Comparison of ENCODE assay signal across 20 cellular contexts in genomic region chr1:53560572-53561487, GRCh38.
A peak's percentile ranks its signal among the peaks of the same experiment; 100 is the strongest.
DNase-seq lines count a peak whose midpoint lies in the region; ATAC-seq and TF ChIP-seq lines count a peak whose summit lies in the region.
"Had no signal": no experiment of that assay in that cellular context is flagged by ENCODE, and none has a peak within 500 bp of the region (broad histone marks: within the 10 kb centered on the region; RNA-seq: fewer than 3 reads in every experiment).

No MANE protein-coding gene starts in this region.

- H3K79me2 ChIP-seq in smooth muscle cell (ENCODE audit: low read depth) = no peaks in the 10 kb centered on the region
- H3K79me2 ChIP-seq: parathyroid adenoma had no signal

- no peaks in the 10 kb centered on the region for H3K9me3 Mint-ChIP-seq in activated CD4-positive, alpha-beta memory T cell treated with anti-CD3 and anti-CD28 coated beads for 36 hours
- H3K9me3 Mint-ChIP-seq in activated CD4-positive, alpha-beta memory T cell treated with anti-CD3 and anti-CD28 coated beads, Interleukin-2, amount 10 ng/mL, durations not matched to agents 7 days and 5 days = no peaks in the 10 kb centered on the region
- no peaks in the 10 kb centered on the region for H3K9me3 Mint-ChIP-seq in activated CD8-positive, alpha-beta T cell treated with anti-CD3 and anti-CD28 coated beads, Interleukin-2, amount 10 ng/mL, durations not matched to agents 7 days and 5 days (ENCODE audit: insufficient read depth)
- H3K9me3 Mint-ChIP-seq: endodermal cell; stimulated activated naive CD8-positive, alpha-beta T cell treated with anti-CD3 and anti-CD28 coated beads, Interleukin-15, amount 100 ng/mL, for 72 hours; T-helper 1 cell treated with Interleukin-12 subunit alpha and Interleukin-12 subunit beta and Interleukin-4 antibody, amounts not matched to agents 30 μg/mL and 1 μg/mL, for 36 hours had no signal

- H3K27me3 Mint-ChIP-seq in activated CD4-positive, alpha-beta memory T cell treated with anti-CD3 and anti-CD28 coated beads for 36 hours = peaks cover 18% of the 10 kb centered on the region
- peaks cover 24% of the 10 kb centered on the region for H3K27me3 Mint-ChIP-seq in activated CD4-positive, alpha-beta memory T cell treated with anti-CD3 and anti-CD28 coated beads, Interleukin-2, amount 10 ng/mL, durations not matched to agents 7 days and 5 days
- peaks cover 23% of the 10 kb centered on the region for H3K27me3 Mint-ChIP-seq in activated CD8-positive, alpha-beta T cell treated with anti-CD3 and anti-CD28 coated beads, Interleukin-2, amount 10 ng/mL, durations not matched to agents 7 days and 5 days (ENCODE audit: low read depth)

- H3K9me3 ChIP-seq in smooth muscle cell (replicated peaks; ENCODE audit: low read depth) = no peaks in the 10 kb centered on the region
- H3K9me3 ChIP-seq: A549; BLaER1 treated with 17β-estradiol and CSF1 and Interleukin-3, amounts not matched to agents 10 nM and 100 nM; upper lobe of left lung had no signal

- peaks cover 12% of the 10 kb centered on the region for H3K4me1 Mint-ChIP-seq in activated CD4-positive, alpha-beta memory T cell treated with anti-CD3 and anti-CD28 coated beads for 36 hours (ENCODE audit: low read depth)
- peaks cover 12% of the 10 kb centered on the region for H3K4me1 Mint-ChIP-seq in activated CD4-positive, alpha-beta memory T cell treated with anti-CD3 and anti-CD28 coated beads, Interleukin-2, amount 10 ng/mL, durations not matched to agents 7 days and 5 days
- peaks cover 14% of the 10 kb centered on the region for H3K4me1 Mint-ChIP-seq in activated CD8-positive, alpha-beta T cell treated with anti-CD3 and anti-CD28 coated beads, Interleukin-2, amount 10 ng/mL, durations not matched to agents 7 days and 5 days (ENCODE audit: low read depth)
- H3K4me1 Mint-ChIP-seq: endodermal cell, naive B cell had no signal

- 82% methylated on average over 14 of the region's 14 CpGs for WGBS in smooth muscle cell (ENCODE audit: low lambda C conversion rate)

- POLR2A ChIA-PET in activated CD4-positive, alpha-beta memory T cell treated with anti-CD3 and anti-CD28 coated beads for 36 hours (lab: Charles Lee) = no interaction called here
- POLR2A ChIA-PET in activated CD4-positive, alpha-beta memory T cell treated with anti-CD3 and anti-CD28 coated beads, Interleukin-2, amount 10 ng/mL, durations not matched to agents 7 days and 5 days (lab: Charles Lee) = no interaction called here
- POLR2A ChIA-PET in HEK293T (lab: Yijun Ruan, JAX) = no interaction called here
- POLR2A ChIA-PET in activated CD8-positive, alpha-beta T cell treated with anti-CD3 and anti-CD28 coated beads, Interleukin-2, amount 10 ng/mL, durations not matched to agents 7 days and 5 days (lab: Charles Lee) = interaction anchor here (0.7 kb wide), 1 partner anchor 9 kb away, joined by 3 read pairs; no protein-coding TSS in a partner anchor

- H3K4me3 ChIP-seq in smooth muscle cell = no peak overlapping the region
- H3K4me3 ChIP-seq: A549; BLaER1 treated with 17β-estradiol and CSF1 and Interleukin-3, amounts not matched to agents 10 nM and 100 nM; upper lobe of left lung had no signal

- no peak overlapping the region for H3K9ac ChIP-seq in smooth muscle cell (ENCODE audit: low read depth)
- H3K9ac ChIP-seq: BLaER1 treated with 17β-estradiol and CSF1 and Interleukin-3, amounts not matched to agents 10 nM and 100 nM; parathyroid adenoma had no signal

- H3K27ac Mint-ChIP-seq in activated CD4-positive, alpha-beta memory T cell treated with anti-CD3 and anti-CD28 coated beads for 36 hours = no peak overlapping the region
- H3K27ac Mint-ChIP-seq in activated CD4-positive, alpha-beta memory T cell treated with anti-CD3 and anti-CD28 coated beads, Interleukin-2, amount 10 ng/mL, durations not matched to agents 7 days and 5 days = no peak overlapping the region
- H3K27ac Mint-ChIP-seq in activated CD8-positive, alpha-beta T cell treated with anti-CD3 and anti-CD28 coated beads, Interleukin-2, amount 10 ng/mL, durations not matched to agents 7 days and 5 days = no peak overlapping the region
- H3K27ac Mint-ChIP-seq: endodermal cell; naive B cell; T-helper 1 cell treated with Interleukin-12 subunit alpha and Interleukin-12 subunit beta and Interleukin-4 antibody, amounts not matched to agents 30 μg/mL and 1 μg/mL, for 36 hours had no signal

- TF ChIP-seq CTCF in smooth muscle cell (IDR thresholded peaks at IDR 0.05; ENCODE audit: borderline replicate concordance, insufficient read depth, poor library complexity, severe bottlenecking) = no peak

- DNase-seq in activated CD4-positive, alpha-beta memory T cell treated with anti-CD3 and anti-CD28 coated beads for 36 hours = peak; percentile 2
- DNase-seq in activated CD4-positive, alpha-beta memory T cell treated with anti-CD3 and anti-CD28 coated beads, Interleukin-2, amount 10 ng/mL, durations not matched to agents 7 days and 5 days = no peak
- DNase-seq in HEK293T (ENCODE audit: extremely low spot score) (no peak), fibroblast of gingiva (ENCODE audit: low read depth) (peak; percentile 72), smooth muscle cell (lab: John Stamatoyannopoulos, UW; ENCODE audit: unreplicated experiment) (no peak)
- no peak for DNase-seq in activated CD8-positive, alpha-beta T cell treated with anti-CD3 and anti-CD28 coated beads, Interleukin-2, amount 10 ng/mL, durations not matched to agents 7 days and 5 days
- DNase-seq: activated CD4-positive, CD25-positive, alpha-beta regulatory T cell; naive B cell; NCI-H526 treated with DMSO at 0.1 percent for 48 hours; SIG-M5; stimulated activated CD4-positive, alpha-beta T cell treated with anti-CD3 and anti-CD28 coated beads, Interleukin-2, amount 100 ng/mL, for 48 hours; stimulated activated naive CD8-positive, alpha-beta T cell treated with anti-CD3 and anti-CD28 coated beads, Interleukin-15, amount 100 ng/mL, for 72 hours had no signal

- no peak overlapping the region for H2AFZ ChIP-seq in smooth muscle cell (ENCODE audit: low read depth)
- H2AFZ ChIP-seq: parathyroid adenoma had no signal

- peak overlapping the region; percentile 36 for H3K27ac ChIP-seq in smooth muscle cell (ENCODE audit: low read depth)
- H3K27ac ChIP-seq: A549; BLaER1 treated with 17β-estradiol and CSF1 and Interleukin-3, amounts not matched to agents 10 nM and 100 nM; parathyroid adenoma; upper lobe of left lung had no signal

- H3K27me3 ChIP-seq in smooth muscle cell (ENCODE audit: low read depth) = no peaks in the 10 kb centered on the region
- H3K27me3 ChIP-seq: BLaER1 treated with 17β-estradiol and CSF1 and Interleukin-3, amounts not matched to agents 10 nM and 100 nM; upper lobe of left lung had no signal

- ATAC-seq in GM21737 (IDR thresholded peaks at IDR 0.05; ENCODE audit: unreplicated experiment) (no peak), HG02610 (IDR thresholded peaks at IDR 0.05; ENCODE audit: unreplicated experiment) (no peak)
- no peak for ATAC-seq in activated CD8-positive, alpha-beta T cell treated with anti-CD3 and anti-CD28 coated beads, Interleukin-2, amount 10 ng/mL, durations not matched to agents 7 days and 5 days
- ATAC-seq: A549; stimulated activated naive CD8-positive, alpha-beta T cell treated with anti-CD3 and anti-CD28 coated beads, Interleukin-15, amount 100 ng/mL, for 72 hours had no signal

- H3K4me3 Mint-ChIP-seq in activated CD4-positive, alpha-beta memory T cell treated with anti-CD3 and anti-CD28 coated beads for 36 hours = no peak overlapping the region
- no peak overlapping the region for H3K4me3 Mint-ChIP-seq in activated CD4-positive, alpha-beta memory T cell treated with anti-CD3 and anti-CD28 coated beads, Interleukin-2, amount 10 ng/mL, durations not matched to agents 7 days and 5 days
- H3K4me3 Mint-ChIP-seq in activated CD8-positive, alpha-beta T cell treated with anti-CD3 and anti-CD28 coated beads, Interleukin-2, amount 10 ng/mL, durations not matched to agents 7 days and 5 days = no peak overlapping the region
- H3K4me3 Mint-ChIP-seq: endodermal cell; naive B cell; stimulated activated naive CD8-positive, alpha-beta T cell treated with anti-CD3 and anti-CD28 coated beads, Interleukin-15, amount 100 ng/mL, for 72 hours; T-helper 1 cell treated with Interleukin-12 subunit alpha and Interleukin-12 subunit beta and Interleukin-4 antibody, amounts not matched to agents 30 μg/mL and 1 μg/mL, for 36 hours had no signal

- intact Hi-C loops in activated CD4-positive, alpha-beta memory T cell treated with anti-CD3 and anti-CD28 coated beads for 36 hours (cut with micrococcal nuclease) = no loop called here

- H4K20me1 ChIP-seq in smooth muscle cell (ENCODE audit: low read depth) = no peaks in the 10 kb centered on the region

- peaks cover 7% of the 10 kb centered on the region for H3F3A ChIP-seq in smooth muscle cell (ENCODE audit: low read depth)

- peak overlapping the region; percentile 4 for H3K4me2 ChIP-seq in smooth muscle cell
- H3K4me2 ChIP-seq: A549; BLaER1 treated with 17β-estradiol and CSF1 and Interleukin-3, amounts not matched to agents 10 nM and 100 nM had no signal

- no peaks in the 10 kb centered on the region for H3K4me1 ChIP-seq in smooth muscle cell (ENCODE audit: low read depth)
- H3K4me1 ChIP-seq: A549, parathyroid adenoma, upper lobe of left lung had no signal

- no peaks in the 10 kb centered on the region for H3K36me3 ChIP-seq in smooth muscle cell (ENCODE audit: low read depth)
- H3K36me3 ChIP-seq: BLaER1 treated with 17β-estradiol and CSF1 and Interleukin-3, amounts not matched to agents 10 nM and 100 nM; upper lobe of left lung had no signal

- H3K36me3 Mint-ChIP-seq in activated CD4-positive, alpha-beta memory T cell treated with anti-CD3 and anti-CD28 coated beads for 36 hours = no peaks in the 10 kb centered on the region
- no peaks in the 10 kb centered on the region for H3K36me3 Mint-ChIP-seq in activated CD4-positive, alpha-beta memory T cell treated with anti-CD3 and anti-CD28 coated beads, Interleukin-2, amount 10 ng/mL, durations not matched to agents 7 days and 5 days (ENCODE audit: low read depth)
- H3K36me3 Mint-ChIP-seq in activated CD8-positive, alpha-beta T cell treated with anti-CD3 and anti-CD28 coated beads, Interleukin-2, amount 10 ng/mL, durations not matched to agents 7 days and 5 days (ENCODE audit: low read depth) = no peaks in the 10 kb centered on the region
- H3K36me3 Mint-ChIP-seq: naive B cell had no signal

- CTCF ChIA-PET in activated CD4-positive, alpha-beta memory T cell treated with anti-CD3 and anti-CD28 coated beads for 36 hours (lab: Charles Lee) = no interaction called here
- CTCF ChIA-PET in activated CD4-positive, alpha-beta memory T cell treated with anti-CD3 and anti-CD28 coated beads, Interleukin-2, amount 10 ng/mL, durations not matched to agents 7 days and 5 days (lab: Charles Lee) = interaction anchor here (1.2 kb wide), 1 partner anchor 122 kb away, joined by 3 read pairs; no protein-coding TSS in a partner anchor
- CTCF ChIA-PET in HEK293T (lab: Yijun Ruan, JAX) = interaction anchor here (0.9 to 1.4 kb wide), 2 partner anchors 19 to 121 kb away, joined by 3 to 5 read pairs; no protein-coding TSS in a partner anchor
- CTCF ChIA-PET in activated CD8-positive, alpha-beta T cell treated with anti-CD3 and anti-CD28 coated beads, Interleukin-2, amount 10 ng/mL, durations not matched to agents 7 days and 5 days (lab: Charles Lee) = interaction anchor here (1.0 to 1.3 kb wide), 2 partner anchors 12 to 18 kb away, joined by 3 read pairs; no protein-coding TSS in a partner anchor

TF ChIP-seq in HEK293T, 16 proteins besides CTCF, POLR2A, EP300 and RAD21 (continues in another document):
- no peak for TF ChIP-seq TARDBP (IDR thresholded peaks at IDR 0.05)

Comparison
In these comparisons a context has a peak if more than half of its experiments do, and no peak if none do; other contexts are left out.
1. DNase-seq: peak in activated CD4-positive, alpha-beta memory T cell treated with anti-CD3 and anti-CD28 coated beads for 36 hours (single experiment) and fibroblast of gingiva (single experiment); none in activated CD4-positive, alpha-beta memory T cell treated with anti-CD3 and anti-CD28 coated beads, Interleukin-2, amount 10 ng/mL, durations not matched to agents 7 days and 5 days (single experiment), HEK293T (single experiment), smooth muscle cell (single experiment) and activated CD8-positive, alpha-beta T cell treated with anti-CD3 and anti-CD28 coated beads, Interleukin-2, amount 10 ng/mL, durations not matched to agents 7 days and 5 days (single experiment).